In the genomic region with DNA sequence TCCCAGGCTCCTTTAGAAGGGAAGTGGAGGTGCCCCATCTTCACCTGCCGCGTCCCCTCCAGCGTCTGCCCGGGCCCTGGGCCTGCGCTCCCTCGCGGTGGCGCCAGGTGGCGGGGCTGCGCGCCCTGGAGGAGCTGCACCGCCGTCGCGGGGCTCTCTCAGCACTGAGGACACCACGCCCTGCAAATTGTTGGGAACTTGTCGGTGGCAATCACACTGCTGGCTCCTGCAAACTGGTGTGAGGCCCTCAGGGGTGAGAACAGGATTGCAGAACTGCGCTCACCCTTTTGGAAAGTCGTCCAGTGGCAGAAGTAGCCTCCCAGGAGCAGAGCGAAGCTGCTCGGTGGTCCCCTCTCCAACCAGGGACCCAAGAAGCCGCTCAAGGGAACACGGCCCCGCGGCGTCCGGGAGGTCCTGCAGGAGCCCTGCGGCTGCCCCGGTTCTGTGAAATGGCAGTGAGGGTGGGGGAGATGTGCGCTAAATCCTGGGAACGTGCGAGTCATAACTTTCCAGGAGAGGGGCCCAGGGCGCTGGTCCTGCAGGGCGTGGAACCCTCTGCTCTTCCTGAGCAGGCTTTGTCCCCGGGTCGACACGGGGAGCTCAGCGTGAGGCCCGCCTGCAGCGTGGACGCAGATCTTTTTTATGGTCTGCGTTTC, we compare ENCODE assay signal across 8 cellular contexts. TPM values are rescaled to one million over a fixed set of nuclear protein-coding genes. Genes with fewer than 3 reads are reported as not detected.
DNase-seq lines count a peak whose midpoint lies in the region; ATAC-seq, FAIRE-seq and TF ChIP-seq lines count a peak whose summit lies in the region.

No MANE protein-coding gene starts in this region.

- H3K27ac Mint-ChIP-seq in activated naive CD4-positive, alpha-beta T cell treated with anti-CD3 and anti-CD28 coated beads for 36 hours: no peak overlapping the region

- no peak for TF ChIP-seq POLR2A in ovary (IDR thresholded peaks at IDR 0.05)
- TF ChIP-seq POLR2A in thyroid gland (IDR thresholded peaks at IDR 0.05): peak in 1 of 2 donors; percentile 22

- ATAC-seq in GM19467 (IDR thresholded peaks at IDR 0.05; ENCODE audit: unreplicated experiment): peak; percentile 52
- ATAC-seq in RWPE2 (ENCODE audit: low read depth): peak; percentile 82

- H3K4me1 Mint-ChIP-seq in activated naive CD4-positive, alpha-beta T cell treated with anti-CD3 and anti-CD28 coated beads for 36 hours (ENCODE audit: low read depth): peaks cover 19% of the 10 kb centered on the region

- H3K27me3 ChIP-seq in RWPE2 (ENCODE audit: insufficient read depth, poor library complexity, severe bottlenecking): no peaks in the 10 kb centered on the region
- H3K27me3 ChIP-seq in ovary: no peaks in the 10 kb centered on the region
- no peaks in the 10 kb centered on the region for H3K27me3 ChIP-seq in thyroid gland

- peak overlapping the region; percentile 60 for H3K27ac ChIP-seq in RWPE2 (ENCODE audit: poor library complexity, severe bottlenecking)
- H3K27ac ChIP-seq in ovary: peak overlapping the region in 1 of 2 donors; percentile 83
- no peak overlapping the region for H3K27ac ChIP-seq in thyroid gland

- H3K9me3 ChIP-seq in RWPE2 (ENCODE audit: severe bottlenecking): no peaks in the 10 kb centered on the region
- H3K9me3 ChIP-seq in ovary: no peaks in the 10 kb centered on the region
- no peaks in the 10 kb centered on the region for H3K9me3 ChIP-seq in thyroid gland

- TF ChIP-seq CTCF in D721Med (IDR thresholded peaks at IDR 0.05; ENCODE audit: insufficient read depth, missing control alignments) (peak; percentile 78), RWPE2 (IDR thresholded peaks at IDR 0.05; ENCODE audit: poor library complexity, severe bottlenecking) (peak; percentile 99), ovary (IDR thresholded peaks at IDR 0.05) (peak; percentile 79 to 89 (median 88)), thyroid gland (IDR thresholded peaks at IDR 0.05) (peak; percentile 68 to 97 (median 96))

- CTCF ChIA-PET in activated naive CD4-positive, alpha-beta T cell treated with anti-CD3 and anti-CD28 coated beads for 36 hours (lab: Charles Lee): interaction anchor here (0.6 to 9.2 kb wide), 18 partner anchors 9 to 149 kb away, joined by 3 to 209 read pairs (median 4); a partner anchor contains a TSS

- 1 to 2% (median 2%) methylated on average over 41 to 42 of the region's 42 CpGs for WGBS in ovary, 3 donors
- WGBS in thyroid gland, 2 donors: 0 to 6% methylated on average over 7 to 42 of the region's 42 CpGs

- H3K4me1 ChIP-seq in RWPE2 (ENCODE audit: insufficient read depth, poor library complexity, severe bottlenecking) (peaks cover 13% of the 10 kb centered on the region), ovary (ENCODE audit: insufficient read depth) (peaks cover 5% of the 10 kb centered on the region), thyroid gland (peaks cover 0 to 12% of the 10 kb centered on the region in 2 donors)

- peak overlapping the region; percentile 69 for H3K4me3 ChIP-seq in RWPE2 (ENCODE audit: severe bottlenecking)
- H3K4me3 ChIP-seq in ovary: peak overlapping the region; percentile 50
- peak overlapping the region in 2 of 3 donors; percentile 27 to 60 for H3K4me3 ChIP-seq in thyroid gland (replicated peaks in 1 of 3)

- peaks cover 64% of the 10 kb centered on the region for H3K27me3 Mint-ChIP-seq in activated naive CD4-positive, alpha-beta T cell treated with anti-CD3 and anti-CD28 coated beads for 36 hours (ENCODE audit: low read depth)

- H3K36me3 ChIP-seq in RWPE2 (ENCODE audit: low read depth) (peaks cover 42% of the 10 kb centered on the region), ovary (no peaks in the 10 kb centered on the region), thyroid gland (no peaks in the 10 kb centered on the region)

- FAIRE-seq in D721Med (lab: Jason Lieb, UNC): no peak

- intact Hi-C loops in activated naive CD4-positive, alpha-beta T cell treated with anti-CD3 and anti-CD28 coated beads for 36 hours (cut with micrococcal nuclease): loop anchor here (2.0 to 5.0 kb wide), 4 partner anchors 89 to 567 kb away; no protein-coding TSS in a partner anchor
- intact Hi-C loops in head of caudate nucleus (cut with DNase I) (loop anchor here (10.0 kb wide), 1 partner anchor 87 kb away; no protein-coding TSS in a partner anchor), ovary (cut with DNase I) (loop anchor here in 3 of 4 donors (5.0 kb wide), 3 partner anchors 84 to 339 kb away; no protein-coding TSS in a partner anchor), thyroid gland (cut with DNase I) (loop anchor here (10.0 kb wide), 1 partner anchor 337 kb away; a partner anchor contains a TSS)

- H3K4me3 Mint-ChIP-seq in activated naive CD4-positive, alpha-beta T cell treated with anti-CD3 and anti-CD28 coated beads for 36 hours: peak overlapping the region; percentile 74

- TF ChIP-seq EP300 in ovary (IDR thresholded peaks at IDR 0.05): no peak

- H3K36me3 Mint-ChIP-seq in activated naive CD4-positive, alpha-beta T cell treated with anti-CD3 and anti-CD28 coated beads for 36 hours (ENCODE audit: low read depth): no peaks in the 10 kb centered on the region

- H3K9me3 Mint-ChIP-seq in activated naive CD4-positive, alpha-beta T cell treated with anti-CD3 and anti-CD28 coated beads for 36 hours: no peaks in the 10 kb centered on the region

- peak; percentile 65 for DNase-seq in D721Med (ENCODE audit: insufficient read length, low spot score)
- DNase-seq in HS-27A (ENCODE audit: low read depth): peak; percentile 50
- DNase-seq in RWPE2 (ENCODE audit: low spot score): peak; percentile 90
- DNase-seq in activated naive CD4-positive, alpha-beta T cell treated with anti-CD3 and anti-CD28 coated beads for 36 hours: peak; percentile 73
- peak; percentile 14 to 79 (median 60) for DNase-seq in head of caudate nucleus
- peak; percentile 59 to 83 (median 76) for DNase-seq in ovary
- peak; percentile 84 to 85 for DNase-seq in thyroid gland

RNA-seq across cellular contexts. Expression of a gene that starts 1.0 kb away (rescaled TPM):
- total RNA-seq in activated naive CD4-positive, alpha-beta T cell treated with anti-CD3 and anti-CD28 coated beads for 36 hours: under 1 TPM; 0.20 to 0.60 TPM
- total RNA-seq in ovary: 10 to 100 TPM in 6 of 7 donors, 1 to 10 TPM in 1; 8.6 to 27.3 (median 19.4) TPM
- polyA plus RNA-seq in ovary: 1 to 10 TPM; 6.5 to 8.4 TPM
- 10 to 100 TPM in 1 of 4 donors, 1 to 10 TPM in 3; 7.1 to 29.3 (median 8.5) TPM for total RNA-seq in thyroid gland

RNA-seq across cellular contexts. Expression of a gene that starts 38.5 kb away (rescaled TPM):
- not detected for total RNA-seq in activated naive CD4-positive, alpha-beta T cell treated with anti-CD3 and anti-CD28 coated beads for 36 hours
- total RNA-seq in ovary (10 to 100 TPM in 3 of 7 donors, 1 to 10 TPM in 4; 2.2 to 73.2 (median 9.6) TPM), thyroid gland (10 to 100 TPM in 1 of 4 donors, 1 to 10 TPM in 3; 7.1 to 17.9 (median 8.5) TPM)
- polyA plus RNA-seq in ovary: 10 to 100 TPM in 1 of 2 donors, 1 to 10 TPM in 1; 9.9 to 21.7 TPM

Comparison
In these comparisons a context has a peak if more than half of its experiments do, and no peak if none do; other contexts are left out.
1. RNA of a gene that starts 1.0 kb away (total RNA-seq): 8.6 to 27.3 TPM in ovary and 7.1 to 29.3 TPM in thyroid gland; 0.20 to 0.60 TPM in activated naive CD4-positive, alpha-beta T cell treated with anti-CD3 and anti-CD28 coated beads for 36 hours; every median in the first group is over 4 times any median in the second.
2. Peak in every context shown above with its lines, with median percentiles within 50 percentile points of each other: DNase-seq, CTCF ChIP-seq and H3K4me3 ChIP-seq.